In the genomic region with DNA sequence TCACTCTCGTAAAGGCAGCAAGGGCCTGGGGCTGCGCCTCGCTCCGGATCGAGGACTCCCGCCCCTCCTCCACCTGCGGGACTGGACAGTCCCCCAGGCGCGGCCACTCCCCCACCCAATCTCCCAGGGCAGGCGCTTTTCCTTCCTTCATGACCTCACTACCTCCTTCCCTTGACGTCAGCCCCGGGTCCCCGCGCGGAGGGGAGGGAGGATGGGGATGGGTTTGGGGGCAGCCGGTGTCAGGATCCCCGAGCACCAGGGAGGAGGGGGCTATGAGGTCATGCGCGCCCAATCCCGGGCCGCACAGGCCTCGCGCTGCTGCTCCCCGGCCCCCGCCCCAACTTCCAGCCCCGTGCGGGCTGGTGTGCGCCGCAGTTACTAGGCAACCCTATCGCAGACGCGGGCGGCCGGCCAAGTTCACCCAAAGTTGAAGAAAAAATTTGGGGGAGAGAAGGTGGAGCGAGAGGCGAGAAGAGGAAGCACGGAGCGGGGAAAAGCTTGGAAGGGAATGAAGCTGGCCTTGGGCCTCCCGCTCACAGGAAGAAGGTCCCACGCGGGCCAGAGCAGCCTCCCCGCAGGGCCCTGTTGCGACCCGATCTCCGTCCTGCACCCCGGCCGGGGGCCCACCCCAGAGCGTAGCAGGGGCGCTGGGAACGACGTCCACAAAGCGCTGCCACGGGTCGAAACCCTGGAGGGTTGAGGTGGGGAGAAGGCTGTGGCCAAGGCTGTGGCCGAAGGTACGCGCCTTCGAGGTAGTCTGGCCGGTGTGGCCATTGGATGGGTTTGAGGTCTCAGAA, we compare ENCODE assay signal across 1 cellular context.
TF ChIP-seq lines count a peak whose summit lies in the region.

No MANE protein-coding gene starts in this region.

TF ChIP-seq in GM12878, 131 proteins besides CTCF, POLR2A, EP300 and RAD21:
- TF ChIP-seq, protein P1, sequence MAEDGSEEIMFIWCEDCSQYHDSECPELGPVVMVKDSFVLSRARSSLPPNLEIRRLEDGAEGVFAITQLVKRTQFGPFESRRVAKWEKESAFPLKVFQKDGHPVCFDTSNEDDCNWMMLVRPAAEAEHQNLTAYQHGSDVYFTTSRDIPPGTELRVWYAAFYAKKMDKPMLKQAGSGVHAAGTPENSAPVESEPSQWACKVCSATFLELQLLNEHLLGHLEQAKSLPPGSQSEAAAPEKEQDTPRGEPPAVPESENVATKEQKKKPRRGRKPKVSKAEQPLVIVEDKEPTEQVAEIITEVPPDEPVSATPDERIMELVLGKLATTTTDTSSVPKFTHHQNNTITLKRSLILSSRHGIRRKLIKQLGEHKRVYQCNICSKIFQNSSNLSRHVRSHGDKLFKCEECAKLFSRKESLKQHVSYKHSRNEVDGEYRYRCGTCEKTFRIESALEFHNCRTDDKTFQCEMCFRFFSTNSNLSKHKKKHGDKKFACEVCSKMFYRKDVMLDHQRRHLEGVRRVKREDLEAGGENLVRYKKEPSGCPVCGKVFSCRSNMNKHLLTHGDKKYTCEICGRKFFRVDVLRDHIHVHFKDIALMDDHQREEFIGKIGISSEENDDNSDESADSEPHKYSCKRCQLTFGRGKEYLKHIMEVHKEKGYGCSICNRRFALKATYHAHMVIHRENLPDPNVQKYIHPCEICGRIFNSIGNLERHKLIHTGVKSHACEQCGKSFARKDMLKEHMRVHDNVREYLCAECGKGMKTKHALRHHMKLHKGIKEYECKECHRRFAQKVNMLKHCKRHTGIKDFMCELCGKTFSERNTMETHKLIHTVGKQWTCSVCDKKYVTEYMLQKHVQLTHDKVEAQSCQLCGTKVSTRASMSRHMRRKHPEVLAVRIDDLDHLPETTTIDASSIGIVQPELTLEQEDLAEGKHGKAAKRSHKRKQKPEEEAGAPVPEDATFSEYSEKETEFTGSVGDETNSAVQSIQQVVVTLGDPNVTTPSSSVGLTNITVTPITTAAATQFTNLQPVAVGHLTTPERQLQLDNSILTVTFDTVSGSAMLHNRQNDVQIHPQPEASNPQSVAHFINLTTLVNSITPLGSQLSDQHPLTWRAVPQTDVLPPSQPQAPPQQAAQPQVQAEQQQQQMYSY (CRISPR knock-in tag; IDR thresholded peaks at IDR 0.05): no peak
- TF ChIP-seq SIN3A (IDR thresholded peaks at IDR 0.05; ENCODE audit: low read depth, low read length) (no peak), FOXM1 (IDR thresholded peaks at IDR 0.05; ENCODE audit: low read depth, low read length) (no peak), KLF5 (IDR thresholded peaks at IDR 0.05; ENCODE audit: partially characterized antibody) (no peak), ESRRA (IDR thresholded peaks at IDR 0.05; ENCODE audit: low read length) (no peak), SUZ12 (IDR thresholded peaks at IDR 0.05; ENCODE audit: unreplicated experiment) (peak; percentile 82)
